Comparison of ENCODE assay signal across 20 cellular contexts in the genomic region with DNA sequence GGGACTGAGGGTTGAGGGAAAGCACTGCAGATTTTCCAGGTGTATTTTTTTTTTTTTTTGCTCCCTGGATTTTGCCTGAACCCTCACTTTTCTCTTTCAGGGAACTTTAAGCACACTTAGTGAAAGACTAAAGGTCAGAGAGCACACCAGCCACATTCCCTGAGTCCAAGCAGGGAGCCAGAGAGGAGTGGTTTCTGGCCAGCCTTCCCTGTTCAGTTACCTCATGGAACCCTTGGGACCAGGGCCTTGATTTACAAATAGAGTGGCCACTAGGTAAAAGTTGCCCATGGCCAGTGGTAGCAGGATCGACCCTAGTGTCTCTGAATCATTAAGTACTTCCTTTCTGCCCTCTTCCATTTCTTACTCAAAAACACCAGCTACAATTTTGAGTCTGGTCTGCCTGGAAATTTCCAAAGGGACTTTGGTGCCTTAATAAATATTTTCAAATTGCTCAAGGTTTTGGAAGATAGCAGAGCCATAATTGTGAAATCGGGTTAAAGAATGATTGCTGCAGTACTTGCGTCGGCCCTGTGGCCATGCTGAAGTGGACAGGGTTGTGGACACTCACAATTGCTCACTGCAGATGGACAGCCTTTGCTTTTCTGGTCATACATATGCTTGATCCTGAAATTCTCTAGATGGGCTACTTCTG. TPM values are rescaled to one million over a fixed set of nuclear protein-coding genes. Genes with fewer than 3 reads are reported as not detected.
DNase-seq lines count a peak whose midpoint lies in the region; ATAC-seq and TF ChIP-seq lines count a peak whose summit lies in the region.
"Had no signal": no experiment of that assay in that cellular context is flagged by ENCODE, and none has a peak within 500 bp of the region (broad histone marks: within the 10 kb centered on the region; RNA-seq: fewer than 3 reads in every experiment).

No MANE protein-coding gene starts in this region.

- H3K27ac ChIP-seq in hepatocyte: peak overlapping the region; percentile 60
- H3K27ac ChIP-seq in gastrocnemius medialis: peak overlapping the region in 1 of 4 donors; percentile 56
- H3K27ac ChIP-seq: psoas muscle had no signal

- peaks cover 38% of the 10 kb centered on the region for H3K4me1 ChIP-seq in hepatocyte (ENCODE audit: insufficient read depth)
- peaks cover 0 to 8% of the 10 kb centered on the region in 2 donors for H3K4me1 ChIP-seq in gastrocnemius medialis

- 71% methylated on average over 4 of the region's 4 CpGs for WGBS in hepatocyte (ENCODE audit: low lambda C conversion rate, missing lambda C conversion rate)

- H3K36me3 ChIP-seq in hepatocyte (replicated peaks; ENCODE audit: insufficient read depth, low read depth): no peaks in the 10 kb centered on the region
- H3K36me3 ChIP-seq in gastrocnemius medialis: no peaks in the 10 kb centered on the region

- H3K4me3 ChIP-seq in AG10803 (ENCODE audit: low read length) (no peak overlapping the region), choroid plexus epithelial cell (ENCODE audit: low read depth, low read length) (no peak overlapping the region), hepatocyte (no peak overlapping the region), gastrocnemius medialis (no peak overlapping the region)
- H3K4me3 ChIP-seq: psoas muscle had no signal

- no peaks in the 10 kb centered on the region for H3K79me2 ChIP-seq in hepatocyte

- no peaks in the 10 kb centered on the region for H3K9me3 ChIP-seq in hepatocyte (ENCODE audit: low read depth)
- no peaks in the 10 kb centered on the region for H3K9me3 ChIP-seq in gastrocnemius medialis
- H3K9me3 ChIP-seq: psoas muscle had no signal

- no peaks in the 10 kb centered on the region for H3K9me2 ChIP-seq in hepatocyte (replicated peaks; ENCODE audit: insufficient read depth)

- peak; percentile 36 to 68 for ATAC-seq in gastrocnemius medialis
- ATAC-seq: activated T-cell treated with anti-CD3 and anti-CD28 coated beads, Interleukin-2, amount 50 U/mL, for 4 hours; left colon; naive thymus-derived CD8-positive, alpha-beta T cell had no signal

- H4K20me1 ChIP-seq in hepatocyte (ENCODE audit: insufficient read depth, poor library complexity, severe bottlenecking): no peaks in the 10 kb centered on the region

- H3K27me3 ChIP-seq in hepatocyte (no peaks in the 10 kb centered on the region), gastrocnemius medialis (no peaks in the 10 kb centered on the region)

- in situ Hi-C loops in gastrocnemius medialis (cut with MboI; ENCODE audit: low sequenced_read_pairs in 4 of 4): no loop called here

- H3K4me2 ChIP-seq in hepatocyte: peak overlapping the region; percentile 2

- intact Hi-C loops in gastrocnemius medialis (cut with DNase I; ENCODE audit: low total_unique reads): no loop called here

- DNase-seq in AG10803 (ENCODE audit: low read depth) (peak; percentile 67), choroid plexus epithelial cell (ENCODE audit: low read depth) (peak; percentile 46), hepatocyte (ENCODE audit: low spot score) (no peak), gastrocnemius medialis (peak in 1 of 2 donors; percentile 47), SW480 (ENCODE audit: low spot score) (no peak), NCI-H526 treated with DMSO at 0.1 percent for 48 hours (lab: John Stamatoyannopoulos, UW) (no peak), NCI-H510A (lab: John Stamatoyannopoulos, UW) (no peak)
- no peak for DNase-seq in activated CD8-positive, alpha-beta memory T cell treated with anti-CD3 and anti-CD28 coated beads for 24 hours
- DNase-seq: activated CD4-positive, alpha-beta T cell treated with anti-CD3 and anti-CD28 coated beads, Interleukin-2, amount 50 U/mL, for 48 hours; activated naive CD8-positive, alpha-beta T cell treated with anti-CD3 and anti-CD28 coated beads, Interleukin-2, amount 10 ng/mL, durations not matched to agents 7 days and 5 days; activated T-cell treated with anti-CD3 and anti-CD28 coated beads, Interleukin-2, amount 50 U/mL, for 4 hours; CD4-positive, alpha-beta memory T cell; GOT3; Kasumi-1; left colon; naive thymus-derived CD8-positive, alpha-beta T cell; NCI-H146; NCI-H226; substantia nigra had no signal

- no peak overlapping the region for H2AFZ ChIP-seq in hepatocyte

- no peak for TF ChIP-seq CTCF in AG10803 (conservative IDR thresholded peaks at IDR 0.05; ENCODE audit: low read length)
- TF ChIP-seq CTCF in choroid plexus epithelial cell (conservative IDR thresholded peaks at IDR 0.05; ENCODE audit: low read depth, low read length): no peak
- TF ChIP-seq CTCF in hepatocyte (IDR thresholded peaks at IDR 0.05; ENCODE audit: poor library complexity): no peak
- TF ChIP-seq CTCF in gastrocnemius medialis (IDR thresholded peaks at IDR 0.05 in 4 of 5, conservative IDR thresholded peaks at IDR 0.05 in 1 of 5): no peak

- TF ChIP-seq POLR2A in gastrocnemius medialis (IDR thresholded peaks at IDR 0.05): no peak

RNA-seq across cellular contexts. Expression of a gene that starts 14.5 kb away (rescaled TPM):
- total RNA-seq in hepatocyte (7.0 and 7.8 TPM in 2 replicates), gastrocnemius medialis (1 to 10 TPM in 2 of 4 donors, under 1 TPM in 2; 0.15 to 1.4 (median 1.0) TPM)
- 2.7 and 3.7 TPM in 2 replicates for polyA plus RNA-seq in hepatocyte
- total RNA-seq: activated naive CD8-positive, alpha-beta T cell treated with anti-CD3 and anti-CD28 coated beads, Interleukin-2, amount 10 ng/mL, durations not matched to agents 7 days and 5 days; CD4-positive, alpha-beta memory T cell; naive thymus-derived CD8-positive, alpha-beta T cell had no signal
- polyA plus RNA-seq: CD4-positive, alpha-beta memory T cell; naive thymus-derived CD8-positive, alpha-beta T cell had no signal

Comparison
In these comparisons a context has a peak if more than half of its experiments do, and no peak if none do; other contexts are left out.
1. DNase-seq: peak in AG10803 (single experiment) and choroid plexus epithelial cell (single experiment); none in hepatocyte (single experiment), activated CD8-positive, alpha-beta memory T cell treated with anti-CD3 and anti-CD28 coated beads for 24 hours (single experiment), SW480 (single experiment), NCI-H526 treated with DMSO at 0.1 percent for 48 hours (single experiment) and NCI-H510A (single experiment).